In genomic region chr15:93028111-93028631, GRCh38 we compare ENCODE assay signal across 8 cellular contexts.
DNase-seq lines count a peak whose midpoint lies in the region; ATAC-seq and TF ChIP-seq lines count a peak whose summit lies in the region.

No MANE protein-coding gene starts in this region.

- peak overlapping the region in 1 of 2 donors; percentile 5 for H3K4me3 Mint-ChIP-seq in effector memory CD8-positive, alpha-beta T cell
- peak overlapping the region in 1 of 10 donors; percentile 19 for H3K4me3 Mint-ChIP-seq in naive thymus-derived CD4-positive, alpha-beta T cell

- H3K27me3 ChIP-seq in naive thymus-derived CD4-positive, alpha-beta T cell (ENCODE audit: control insufficient read depth in 2 of 2, insufficient read depth in 2 of 2, low read length in 2 of 2): no peaks in the 10 kb centered on the region
- no peaks in the 10 kb centered on the region for H3K27me3 ChIP-seq in vagina

- peak overlapping the region; percentile 31 to 49 for H3K27ac Mint-ChIP-seq in effector memory CD8-positive, alpha-beta T cell
- peak overlapping the region in 8 of 9 donors; percentile 13 to 83 (median 48) for H3K27ac Mint-ChIP-seq in naive thymus-derived CD4-positive, alpha-beta T cell

- peaks cover 8 to 36% (median 13%) of the 10 kb centered on the region in 3 experiments for H3K36me3 ChIP-seq in naive thymus-derived CD4-positive, alpha-beta T cell (ENCODE audit: control insufficient read depth in 2 of 3, insufficient read depth in 3 of 3, low read length in 3 of 3)
- H3K36me3 ChIP-seq in vagina: peaks cover 0 to 31% of the 10 kb centered on the region in 2 donors

- no peak for DNase-seq in Right ventricle myocardium inferior (ENCODE audit: missing footprints)
- DNase-seq in cardiac septum (ENCODE audit: low spot score): no peak
- DNase-seq in effector memory CD8-positive, alpha-beta T cell: no peak
- DNase-seq in naive thymus-derived CD4-positive, alpha-beta T cell: peak in 1 of 9 donors; percentile 16
- no peak for DNase-seq in vagina (ENCODE audit: extremely low spot score in 2 of 2)
- no peak for DNase-seq in Ammon's horn (ENCODE audit: low spot score)
- no peak for DNase-seq in stimulated activated naive CD4-positive, alpha-beta T cell (lab: John Stamatoyannopoulos, UW)

- peaks cover 37 to 49% of the 10 kb centered on the region in 2 donors for H3K4me1 Mint-ChIP-seq in effector memory CD8-positive, alpha-beta T cell (ENCODE audit: low read depth in 2 of 2)
- H3K4me1 Mint-ChIP-seq in naive thymus-derived CD4-positive, alpha-beta T cell: peaks cover 23 to 51% (median 41%) of the 10 kb centered on the region in 7 donors

- CTCF ChIA-PET in naive thymus-derived CD4-positive, alpha-beta T cell (lab: Charles Lee): interaction anchor here (0.6 to 1.4 kb wide), 4 partner anchors 25 to 231 kb away, joined by 3 to 6 read pairs (median 3); no protein-coding TSS in a partner anchor

- no peak for TF ChIP-seq CTCF in vagina (IDR thresholded peaks at IDR 0.05)

- peaks cover 61% of the 10 kb centered on the region for H3K36me3 Mint-ChIP-seq in effector memory CD8-positive, alpha-beta T cell (ENCODE audit: insufficient read depth)
- H3K36me3 Mint-ChIP-seq in naive thymus-derived CD4-positive, alpha-beta T cell: peaks cover 8 to 30% (median 19%) of the 10 kb centered on the region in 5 donors

- H3K27me3 Mint-ChIP-seq in effector memory CD8-positive, alpha-beta T cell: no peaks in the 10 kb centered on the region
- H3K27me3 Mint-ChIP-seq in naive thymus-derived CD4-positive, alpha-beta T cell: no peaks in the 10 kb centered on the region

- H3K27ac ChIP-seq in naive thymus-derived CD4-positive, alpha-beta T cell (ENCODE audit: low read depth, low read length): no peak overlapping the region
- H3K27ac ChIP-seq in vagina: peak overlapping the region; percentile 79

- no peak overlapping the region for H3K4me3 ChIP-seq in naive thymus-derived CD4-positive, alpha-beta T cell (ENCODE audit: low read length)
- H3K4me3 ChIP-seq in vagina: peak overlapping the region in 1 of 2 donors; percentile 2

- intact Hi-C loops in Right ventricle myocardium inferior (cut with DNase I) (no loop called here), cardiac septum (cut with DNase I) (loop anchor here (5.0 kb wide), 1 partner anchor 226 kb away; no protein-coding TSS in a partner anchor), vagina (cut with DNase I) (no loop called here)
- intact Hi-C loops in naive thymus-derived CD4-positive, alpha-beta T cell (cut with micrococcal nuclease): no loop called here

- POLR2A ChIA-PET in naive thymus-derived CD4-positive, alpha-beta T cell (lab: Charles Lee): interaction anchor here (0.5 to 1.0 kb wide), 2 partner anchors 10 to 95 kb away, joined by 3 read pairs; no protein-coding TSS in a partner anchor

- no peaks in the 10 kb centered on the region for H3K9me3 ChIP-seq in naive thymus-derived CD4-positive, alpha-beta T cell (ENCODE audit: control insufficient read depth in 2 of 3, low read length in 3 of 3)
- H3K9me3 ChIP-seq in vagina: no peaks in the 10 kb centered on the region

- no peak for TF ChIP-seq POLR2A in vagina (IDR thresholded peaks at IDR 0.05)

- peak; percentile 16 for ATAC-seq in Right ventricle myocardium inferior
- ATAC-seq in effector memory CD8-positive, alpha-beta T cell (replicated peaks): no peak
- no peak for ATAC-seq in naive thymus-derived CD4-positive, alpha-beta T cell
- ATAC-seq in activated CD4-positive, CD25-positive, alpha-beta regulatory T cell treated with anti-CD3 and anti-CD28 coated beads, Interleukin-2, amount 50 U/mL, for 24 hours: no peak

- no peaks in the 10 kb centered on the region for H3K9me3 Mint-ChIP-seq in effector memory CD8-positive, alpha-beta T cell
- H3K9me3 Mint-ChIP-seq in naive thymus-derived CD4-positive, alpha-beta T cell: peaks cover 0 to 2% (median 0%) of the 10 kb centered on the region in 11 donors

- peaks cover 5 to 11% of the 10 kb centered on the region in 2 donors for H3K4me1 ChIP-seq in naive thymus-derived CD4-positive, alpha-beta T cell (ENCODE audit: control insufficient read depth in 2 of 2, insufficient read depth in 2 of 2, low read length in 2 of 2)
- H3K4me1 ChIP-seq in vagina: peaks cover 49% of the 10 kb centered on the region
